In the genomic region with DNA sequence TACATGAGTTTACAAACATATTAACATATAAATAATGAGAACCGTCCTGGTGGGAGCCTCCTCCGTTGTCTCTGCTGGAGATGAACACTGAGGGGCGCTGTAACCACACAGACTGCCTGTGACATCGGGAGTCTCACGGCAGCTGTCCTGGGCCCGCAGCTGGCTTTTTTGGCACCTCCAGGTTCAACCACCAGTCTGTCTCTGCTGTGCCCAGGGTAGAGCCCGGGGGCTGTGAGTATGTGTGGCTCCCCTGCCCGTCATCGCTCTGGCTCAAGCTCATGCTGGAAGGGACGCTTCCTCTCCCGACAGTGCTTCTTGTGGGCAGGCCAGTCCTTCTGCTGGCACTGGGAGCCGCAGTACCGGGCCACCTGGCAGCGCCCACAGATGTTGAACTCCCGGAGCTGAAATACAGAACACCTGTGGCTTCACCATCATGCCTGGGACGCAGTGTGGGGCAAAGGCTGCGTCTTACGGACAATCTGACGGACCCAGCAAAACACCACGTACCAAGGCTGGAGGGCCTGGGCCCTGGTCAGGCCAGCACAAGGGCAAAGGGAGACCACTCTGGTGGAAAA, we compare ENCODE assay signal across 9 cellular contexts. TPM values are rescaled to one million over a fixed set of nuclear protein-coding genes. Genes with fewer than 3 reads are reported as not detected.
DNase-seq lines count a peak whose midpoint lies in the region; ATAC-seq and TF ChIP-seq lines count a peak whose summit lies in the region.
"Had no signal": no experiment of that assay in that cellular context is flagged by ENCODE, and none has a peak within 500 bp of the region (broad histone marks: within the 10 kb centered on the region; RNA-seq: fewer than 3 reads in every experiment).

No MANE protein-coding gene starts in this region.

- H4K20me1 ChIP-seq in OCI-LY3 (ENCODE audit: insufficient read depth, low read length), result peaks cover 9% of the 10 kb centered on the region; the same call in 1 of the 2 replicates

- no peak overlapping the region for H2AFZ ChIP-seq in OCI-LY3 (ENCODE audit: low read depth, low read length)

- DNase-seq in heart right ventricle (no peak), right atrium auricular region (ENCODE audit: low spot score) (no peak), fibroblast of mammary gland (ENCODE audit: low read depth) (peak; percentile 37), NCI-H1048 (lab: John Stamatoyannopoulos, UW) (no peak), DMS114 treated with DMSO at 0.1 percent for 48 hours (lab: John Stamatoyannopoulos, UW; ENCODE audit: unreplicated experiment) (no peak), inferior parietal cortex (ENCODE audit: extremely low spot score) (no peak), mesenteric fat pad (ENCODE audit: low spot score) (no peak)

- intact Hi-C loops in heart right ventricle (cut with DNase I), result no loop called here

- TF ChIP-seq CTCF in heart right ventricle (IDR thresholded peaks at IDR 0.05) (peak in 7 of 9 donors; percentile 22 to 40 (median 29)), right atrium auricular region (IDR thresholded peaks at IDR 0.05) (peak in 1 of 2 donors; percentile 29), OCI-LY3 (IDR thresholded peaks at IDR 0.05; ENCODE audit: low read depth, low read length) (peak; percentile 39), fibroblast of mammary gland (conservative IDR thresholded peaks at IDR 0.05; ENCODE audit: control insufficient read depth, insufficient read depth, low read depth, low read length) (peak; percentile 33)

- H3K36me3 ChIP-seq in heart right ventricle (peaks cover 0 to 63% (median 18%) of the 10 kb centered on the region in 9 donors), right atrium auricular region (peaks cover 41% of the 10 kb centered on the region), OCI-LY3 (replicated peaks; ENCODE audit: low read depth, low read length) (peaks cover 27% of the 10 kb centered on the region)

- H3K9me3 ChIP-seq in heart right ventricle (no peaks in the 10 kb centered on the region), right atrium auricular region (no peaks in the 10 kb centered on the region), OCI-LY3 (ENCODE audit: insufficient read depth, low read length) (no peaks in the 10 kb centered on the region)

- no peak overlapping the region for H3K4me2 ChIP-seq in OCI-LY3 (ENCODE audit: low read length)

- H3K4me3 ChIP-seq in heart right ventricle (no peak overlapping the region), right atrium auricular region (no peak overlapping the region), OCI-LY3 (ENCODE audit: low read length) (no peak overlapping the region), fibroblast of mammary gland (ENCODE audit: control insufficient read depth, low read depth, low read length) (no peak overlapping the region)

- 79 to 81% methylated on average over 20 of the region's 20 CpGs for WGBS in heart right ventricle, 2 donors

- peaks cover 16% of the 10 kb centered on the region for H3K79me2 ChIP-seq in OCI-LY3 (ENCODE audit: low read length)

- ATAC-seq in heart right ventricle, result no peak

- H3K27me3 ChIP-seq in heart right ventricle (no peaks in the 10 kb centered on the region), right atrium auricular region (no peaks in the 10 kb centered on the region), OCI-LY3 (ENCODE audit: low read depth, low read length) (no peaks in the 10 kb centered on the region)

- H3K27ac ChIP-seq in heart right ventricle (no peak overlapping the region), right atrium auricular region (no peak overlapping the region), OCI-LY3 (ENCODE audit: low read length) (no peak overlapping the region)
- H3K27ac ChIP-seq: epithelial cell of prostate had no signal

- H3K4me1 ChIP-seq in heart right ventricle (peaks cover 2 to 26% (median 17%) of the 10 kb centered on the region in 9 donors), right atrium auricular region (peaks cover 0 to 19% of the 10 kb centered on the region in 2 donors), OCI-LY3 (ENCODE audit: low read length) (peaks cover 8% of the 10 kb centered on the region)

- H3K9ac ChIP-seq in OCI-LY3 (ENCODE audit: low read length), result no peak overlapping the region

RNA-seq across cellular contexts. Expression of gene DPH7, which starts 3.6 kb away (rescaled TPM):
- total RNA-seq in heart right ventricle (10 to 100 TPM; 11.7 to 20.3 (median 17.8) TPM), right atrium auricular region (10 to 100 TPM; 17.9 to 21.0 TPM), mesenteric fat pad (17.6 TPM)
- polyA plus RNA-seq in heart right ventricle, result 10 to 100 TPM; 16.8 to 51.4 TPM

RNA-seq across cellular contexts. Expression of gene ZMYND19, which starts 7.9 kb away (rescaled TPM):
- total RNA-seq in heart right ventricle (10 to 100 TPM in 3 of 10 donors, 1 to 10 TPM in 7; 8.0 to 14.3 (median 8.9) TPM), right atrium auricular region (1 to 10 TPM; 5.0 to 6.4 TPM), mesenteric fat pad (18.6 TPM)
- 10 to 100 TPM; 13.9 to 22.3 TPM for polyA plus RNA-seq in heart right ventricle

RNA-seq across cellular contexts. Expression of gene ARRDC1, which starts 23.1 kb away (rescaled TPM):
- total RNA-seq in heart right ventricle, result 10 to 100 TPM; 10.3 to 20.3 (median 14.1) TPM
- polyA plus RNA-seq in heart right ventricle, result 10 to 100 TPM; 28.3 to 93.1 TPM
- 10 to 100 TPM; 21.4 to 37.8 TPM for total RNA-seq in right atrium auricular region
- total RNA-seq in mesenteric fat pad, result 22.4 TPM

RNA-seq across cellular contexts. Expression of gene MRPL41, which starts 30.7 kb away (rescaled TPM):
- total RNA-seq in heart right ventricle (100 to 1,000 TPM; 133 to 348 (median 203) TPM), right atrium auricular region (100 to 1,000 TPM; 172 to 238 TPM), mesenteric fat pad (81.6 TPM)
- 1,000 to 10,000 TPM in 1 of 2 donors, 100 to 1,000 TPM in 1; 317 to 1,052 TPM for polyA plus RNA-seq in heart right ventricle

RNA-seq across cellular contexts. Expression of gene PNPLA7, which starts 32.2 kb away (rescaled TPM):
- total RNA-seq in heart right ventricle, result 10 to 100 TPM in 5 of 10 donors, 1 to 10 TPM in 5; 6.6 to 13.0 (median 9.4) TPM
- polyA plus RNA-seq in heart right ventricle, result 10 to 100 TPM in 1 of 2 donors, under 1 TPM in 1; 0.83 to 22.6 TPM
- 1 to 10 TPM; 4.4 to 4.6 TPM for total RNA-seq in right atrium auricular region
- 32.1 TPM for total RNA-seq in mesenteric fat pad
